Comparison of ENCODE assay signal across 2 cellular contexts in genomic region chr7:90401989-90402388, GRCh38.
TF ChIP-seq lines count a peak whose summit lies in the region.

No MANE protein-coding gene starts in this region.

TF ChIP-seq in K562, 482 proteins besides CTCF, POLR2A, EP300 and RAD21 (continued from another document and continues in another):
- 0 out of 2 replicates have a peak, but pooled peaks have one; percentile 47 for TF ChIP-seq HDAC2 (IDR thresholded peaks at IDR 0.05)
- TF ChIP-seq ZNF239 (CRISPR knock-in tag; IDR thresholded peaks at IDR 0.05), result no peak
- TF ChIP-seq TCF3 (CRISPR knock-in tag; IDR thresholded peaks at IDR 0.05), result peak; percentile 47
- no peak for TF ChIP-seq FOS (IDR thresholded peaks at IDR 0.05; ENCODE audit: extremely low read depth, insufficient read length)
- TF ChIP-seq SMAD1 (IDR thresholded peaks at IDR 0.05; ENCODE audit: low read depth, low read length, partially characterized antibody), result no peak
- no peak for TF ChIP-seq L3MBTL2 (IDR thresholded peaks at IDR 0.05)
- TF ChIP-seq TGIF2 (CRISPR knock-in tag; IDR thresholded peaks at IDR 0.05), result no peak
- no peak for TF ChIP-seq ZBTB40 (IDR thresholded peaks at IDR 0.05)
- TF ChIP-seq ZBTB40 (CRISPR knock-in tag; IDR thresholded peaks at IDR 0.05), result no peak
- no peak for TF ChIP-seq STAT5B (CRISPR knock-in tag; IDR thresholded peaks at IDR 0.05)
- no peak for TF ChIP-seq HCFC1 (IDR thresholded peaks at IDR 0.05; ENCODE audit: low read depth, low read length)
- no peak for TF ChIP-seq MAFG (tag; conservative IDR thresholded peaks at IDR 0.05)
- TF ChIP-seq KLF16 (IDR thresholded peaks at IDR 0.05), result peak; percentile 55; the same call in 1 of the 2 replicates
- no peak for TF ChIP-seq ZNF398 (CRISPR knock-in tag; IDR thresholded peaks at IDR 0.05)
- TF ChIP-seq ZNF174 (CRISPR knock-in tag; IDR thresholded peaks at IDR 0.05), result no peak
- TF ChIP-seq GTF2F1 (IDR thresholded peaks at IDR 0.05; ENCODE audit: low read depth, low read length), result no peak
- TF ChIP-seq RCOR1 (IDR thresholded peaks at IDR 0.05; ENCODE audit: borderline replicate concordance in 1 of 2, low read depth in 2 of 2, low read length in 2 of 2), result peak in 1 of 2 experiments; percentile 85; a peak in 2 of 4 replicates
- no peak for TF ChIP-seq ZFP30 (CRISPR knock-in tag; IDR thresholded peaks at IDR 0.05; ENCODE audit: borderline replicate concordance)
- no peak for TF ChIP-seq ZNF316 (IDR thresholded peaks at IDR 0.05)
- TF ChIP-seq TEAD4 (IDR thresholded peaks at IDR 0.05; ENCODE audit: low read length), result peak; percentile 51
- TF ChIP-seq TEAD4 (CRISPR knock-in tag; IDR thresholded peaks at IDR 0.05; ENCODE audit: borderline replicate concordance), result no peak
- no peak for TF ChIP-seq XRCC4 (IDR thresholded peaks at IDR 0.05; ENCODE audit: extremely low read depth, insufficient read depth, insufficient read length)
- no peak for TF ChIP-seq POU5F1 (IDR thresholded peaks at IDR 0.05; ENCODE audit: borderline replicate concordance, low read depth, low read length, partially characterized antibody)
- 0 out of 2 replicates have a peak, but pooled peaks have one; percentile 31 for TF ChIP-seq TAL1 (IDR thresholded peaks at IDR 0.05)

TF ChIP-seq in WTC11, 78 proteins besides CTCF, POLR2A, EP300 and RAD21 (continued from another document):
- TF ChIP-seq ATF2 (CRISPR knock-in tag; IDR thresholded peaks at IDR 0.05; ENCODE audit: borderline replicate concordance, low read depth) (no peak), GTF2I (CRISPR knock-in tag; conservative IDR thresholded peaks at IDR 0.05) (no peak), TP53 (CRISPR knock-in tag; IDR thresholded peaks at IDR 0.05) (no peak), CDX4 (CRISPR knock-in tag; IDR thresholded peaks at IDR 0.05; ENCODE audit: borderline replicate concordance) (no peak), NFE2L1 (CRISPR knock-in tag; IDR thresholded peaks at IDR 0.05) (no peak), JUN (CRISPR knock-in tag; IDR thresholded peaks at IDR 0.05) (no peak), JAZF1 (CRISPR knock-in tag; IDR thresholded peaks at IDR 0.05) (no peak), NFATC4 (CRISPR knock-in tag; IDR thresholded peaks at IDR 0.05) (no peak), MAX (CRISPR knock-in tag; IDR thresholded peaks at IDR 0.05) (no peak)
